In genomic region chr11:121367434-121367833, GRCh38 we compare ENCODE assay signal across 8 cellular contexts.
A peak's percentile ranks its signal among the peaks of the same experiment; 100 is the strongest.
DNase-seq lines count a peak whose midpoint lies in the region; ATAC-seq and TF ChIP-seq lines count a peak whose summit lies in the region.

No MANE protein-coding gene starts in this region.

- H3K27me3 ChIP-seq in transverse colon, result no peaks in the 10 kb centered on the region

- H3K36me3 Mint-ChIP-seq in activated T-helper 1 cell treated with anti-CD3 and anti-CD28 coated beads, Interleukin-12 subunit alpha, Interleukin-12 subunit beta, Interleukin-2, Interleukin-4 antibody, amounts not matched to agents 30 ng/mL and 10 ng/mL and 1 ng/mL, durations not matched to agents 14 hours and 24 hours and 36 hours (ENCODE audit: low read depth), result peaks cover 3% of the 10 kb centered on the region

- DNase-seq in activated T-helper 1 cell treated with anti-CD3 and anti-CD28 coated beads, Interleukin-12 subunit alpha, Interleukin-12 subunit beta, Interleukin-2, Interleukin-4 antibody, amounts not matched to agents 30 ng/mL and 10 ng/mL and 1 ng/mL, durations not matched to agents 14 hours and 24 hours and 36 hours (ENCODE audit: low spot score), result peak; percentile 17
- DNase-seq in myocyte (ENCODE audit: low read depth) (peak; percentile 46), NCI-H446 treated with DMSO at 0.1 percent for 48 hours (lab: John Stamatoyannopoulos, UW) (no peak), transverse colon (no peak), NCI-H2196 (lab: John Stamatoyannopoulos, UW; ENCODE audit: unreplicated experiment) (no peak)

- peaks cover 0 to 22% (median 8%) of the 10 kb centered on the region in 4 donors for H3K4me1 ChIP-seq in transverse colon

- TF ChIP-seq EP300 in transverse colon (IDR thresholded peaks at IDR 0.05; ENCODE audit: low read depth), result no peak

- H3K27me3 Mint-ChIP-seq in activated T-helper 1 cell treated with anti-CD3 and anti-CD28 coated beads, Interleukin-12 subunit alpha, Interleukin-12 subunit beta, Interleukin-2, Interleukin-4 antibody, amounts not matched to agents 30 ng/mL and 10 ng/mL and 1 ng/mL, durations not matched to agents 14 hours and 24 hours and 36 hours (ENCODE audit: insufficient read depth), result no peaks in the 10 kb centered on the region

- peaks cover 13% of the 10 kb centered on the region for H3K9me3 Mint-ChIP-seq in activated T-helper 1 cell treated with anti-CD3 and anti-CD28 coated beads, Interleukin-12 subunit alpha, Interleukin-12 subunit beta, Interleukin-2, Interleukin-4 antibody, amounts not matched to agents 30 ng/mL and 10 ng/mL and 1 ng/mL, durations not matched to agents 14 hours and 24 hours and 36 hours

- 53 to 56% methylated on average over 2 to 5 of the region's 5 CpGs for WGBS in transverse colon (ENCODE audit: low coverage in 1 of 2), 2 donors

- H3K4me3 ChIP-seq in transverse colon, result no peak overlapping the region

- TF ChIP-seq POLR2A in transverse colon (IDR thresholded peaks at IDR 0.05), result no peak

- peaks cover 51% of the 10 kb centered on the region for H3K4me1 Mint-ChIP-seq in activated T-helper 1 cell treated with anti-CD3 and anti-CD28 coated beads, Interleukin-12 subunit alpha, Interleukin-12 subunit beta, Interleukin-2, Interleukin-4 antibody, amounts not matched to agents 30 ng/mL and 10 ng/mL and 1 ng/mL, durations not matched to agents 14 hours and 24 hours and 36 hours (ENCODE audit: low read depth)

- intact Hi-C loops in activated T-helper 1 cell treated with anti-CD3 and anti-CD28 coated beads, Interleukin-12 subunit alpha, Interleukin-12 subunit beta, Interleukin-2, Interleukin-4 antibody, amounts not matched to agents 30 ng/mL and 10 ng/mL and 1 ng/mL, durations not matched to agents 14 hours and 24 hours and 36 hours (cut with micrococcal nuclease), result loop anchor here (5.0 kb wide), 2 partner anchors 40 to 55 kb away; no protein-coding TSS in a partner anchor
- intact Hi-C loops in transverse colon (cut with DNase I; ENCODE audit: low total_unique reads), result no loop called here

- no peaks in the 10 kb centered on the region for H3K9me3 ChIP-seq in transverse colon

- H3K36me3 ChIP-seq in transverse colon, result no peaks in the 10 kb centered on the region

- peak overlapping the region; percentile 60 for H3K4me3 Mint-ChIP-seq in activated T-helper 1 cell treated with anti-CD3 and anti-CD28 coated beads, Interleukin-12 subunit alpha, Interleukin-12 subunit beta, Interleukin-2, Interleukin-4 antibody, amounts not matched to agents 30 ng/mL and 10 ng/mL and 1 ng/mL, durations not matched to agents 14 hours and 24 hours and 36 hours

- no peak for TF ChIP-seq CTCF in transverse colon (IDR thresholded peaks at IDR 0.05)

- H3K27ac Mint-ChIP-seq in activated T-helper 1 cell treated with anti-CD3 and anti-CD28 coated beads, Interleukin-12 subunit alpha, Interleukin-12 subunit beta, Interleukin-2, Interleukin-4 antibody, amounts not matched to agents 30 ng/mL and 10 ng/mL and 1 ng/mL, durations not matched to agents 14 hours and 24 hours and 36 hours, result peak overlapping the region; percentile 77

- ATAC-seq in GM18499 (IDR thresholded peaks at IDR 0.05; ENCODE audit: insufficient read depth, unreplicated experiment) (peak; percentile 85), GM19463 (IDR thresholded peaks at IDR 0.05; ENCODE audit: unreplicated experiment) (peak; percentile 83), HG03442 (IDR thresholded peaks at IDR 0.05; ENCODE audit: unreplicated experiment) (peak; percentile 91)

- in situ Hi-C loops in transverse colon (cut with MboI; ENCODE audit: low pct_ligation_motif_present in 1 of 4, low pct_unique_long_range_greater_than_20kb in 1 of 4, low sequenced_read_pairs in 3 of 4), result no loop called here

- peak overlapping the region in 1 of 4 donors; percentile 5 for H3K27ac ChIP-seq in transverse colon

Comparison
In these comparisons a context has a peak if more than half of its experiments do, and no peak if none do; other contexts are left out.
1. DNase-seq: peak in activated T-helper 1 cell treated with anti-CD3 and anti-CD28 coated beads, Interleukin-12 subunit alpha, Interleukin-12 subunit beta, Interleukin-2, Interleukin-4 antibody, amounts not matched to agents 30 ng/mL and 10 ng/mL and 1 ng/mL, durations not matched to agents 14 hours and 24 hours and 36 hours (single experiment) and myocyte (single experiment); none in NCI-H446 treated with DMSO at 0.1 percent for 48 hours (single experiment), transverse colon (single experiment) and NCI-H2196 (single experiment).
2. Peak in every context shown above with its lines, with median percentiles within 50 percentile points of each other: ATAC-seq.